Comparison of ENCODE assay signal across 7 cellular contexts in genomic region chr9:137077010-137077747, GRCh38. TPM values are rescaled to one million over a fixed set of nuclear protein-coding genes. Genes with fewer than 3 reads are reported as not detected.
A peak's percentile ranks its signal among the peaks of the same experiment; 100 is the strongest.
DNase-seq lines count a peak whose midpoint lies in the region; ATAC-seq, FAIRE-seq and TF ChIP-seq lines count a peak whose summit lies in the region.

Gene UAP1L1 (plus strand): TSS chr9:137077517. CDS start chr9:137077533, 16 bp downstream.

- CTCF ChIA-PET in OCI-LY7 (lab: Charles Lee; ENCODE audit: unreplicated experiment), result interaction anchor here (0.6 to 1.1 kb wide), 3 partner anchors 9 to 13 kb away, joined by 3 to 5 read pairs (median 4); partner anchors contain the start of gene MAN1B1

- peaks cover 73% of the 10 kb centered on the region for H3K27me3 Mint-ChIP-seq in neural crest cell (ENCODE audit: low read depth)

- H3K27ac Mint-ChIP-seq in neural crest cell (ENCODE audit: unreplicated experiment), result no peak within 1 kb of the TSS

- H3K27ac ChIP-seq in OCI-LY7 (ENCODE audit: low read depth, low read length, poor library complexity, severe bottlenecking) (no peak within 1 kb of the TSS), urinary bladder (ENCODE audit: low read depth) (peak within 1 kb of the TSS; percentile 31)

- H3K4me1 Mint-ChIP-seq in neural crest cell, result no peaks in the 10 kb centered on the region

- peak; percentile 62 for ATAC-seq in HG02642 (IDR thresholded peaks at IDR 0.05; ENCODE audit: poor library complexity, unreplicated experiment)

- H3K36me3 ChIP-seq in OCI-LY7 (ENCODE audit: insufficient read depth, low read length) (no peaks in the 10 kb centered on the region), urinary bladder (ENCODE audit: insufficient read depth) (peaks cover 2% of the 10 kb centered on the region)

- no peaks in the 10 kb centered on the region for H3K9me3 Mint-ChIP-seq in neural crest cell

- no TSS peak for BruUV-seq in OCI-LY7 (replicated peaks; lab: Mats Ljungman, UMichigan)

- no peaks in the 10 kb centered on the region for H3K9me2 ChIP-seq in OCI-LY7 (ENCODE audit: insufficient read depth, low read length)

- FAIRE-seq in GM12891 (lab: Jason Lieb, UNC), result peak; percentile 86

- H2AFZ ChIP-seq in OCI-LY7 (ENCODE audit: low read length), result peak within 1 kb of the TSS; percentile 50; the same call in 1 of the 2 replicates

- no peak for TF ChIP-seq CTCF in OCI-LY7 (conservative IDR thresholded peaks at IDR 0.05; ENCODE audit: low read length)
- TF ChIP-seq CTCF in neural crest cell (conservative IDR thresholded peaks at IDR 0.05), result no peak

- no peaks in the 10 kb centered on the region for H3K79me2 ChIP-seq in OCI-LY7 (ENCODE audit: insufficient read depth, low read depth, low read length)

- H3K9me3 ChIP-seq in OCI-LY7 (ENCODE audit: low read length), result no peaks in the 10 kb centered on the region

- H3K4me3 ChIP-seq in OCI-LY7 (ENCODE audit: low read depth, low read length, poor library complexity, severe bottlenecking) (peak within 1 kb of the TSS; percentile 72), urinary bladder (ENCODE audit: low read depth, low read length) (peak within 1 kb of the TSS; percentile 92)

- intact Hi-C loops in OCI-LY7 (cut with micrococcal nuclease; ENCODE audit: unreplicated experiment), result no loop called here

- POLR2A ChIA-PET in OCI-LY7 (lab: Charles Lee), result interaction anchor here (1.2 to 2.0 kb wide), 2 partner anchors 9 to 10 kb away, joined by 4 to 7 read pairs; partner anchors contain the start of gene MAN1B1

- H4K20me1 ChIP-seq in OCI-LY7 (ENCODE audit: insufficient read depth, low read length), result no peaks in the 10 kb centered on the region

- WGBS in urinary bladder, result 2% methylated on average over 81 of the region's 87 CpGs

- no peaks in the 10 kb centered on the region for H3K36me3 Mint-ChIP-seq in neural crest cell (ENCODE audit: low read depth)

- TF ChIP-seq POLR2A in GM12891 (IDR thresholded peaks at IDR 0.05; ENCODE audit: low read depth, low read length), result no peak

- DNase-seq in GM12891 (ENCODE audit: insufficient read length, low spot score), result peak; percentile 69
- DNase-seq in OCI-LY7 (ENCODE audit: low spot score), result peak; percentile 64
- DNase-seq in activated gamma-delta T cell treated with anti-CD3 and anti-CD28 coated beads, Interleukin-2, amount 50 U/mL, for 16 hours (ENCODE audit: low read depth), result peak; percentile 20
- DNase-seq in germinal center (ENCODE audit: low spot score), result peak; percentile 75
- no peak for DNase-seq in neural crest cell (ENCODE audit: low read depth, low spot score)

- H3K4me1 ChIP-seq in OCI-LY7 (ENCODE audit: insufficient read depth, low read length, poor library complexity, severe bottlenecking), result peaks cover 18% of the 10 kb centered on the region
- H3K4me1 ChIP-seq in urinary bladder (ENCODE audit: insufficient read depth), result no peaks in the 10 kb centered on the region

- H3K4me3 Mint-ChIP-seq in neural crest cell, result peak within 1 kb of the TSS; percentile 49

- peak within 1 kb of the TSS; percentile 69 for H3K4me2 ChIP-seq in OCI-LY7 (ENCODE audit: low read length)

TF ChIP-seq in GM12891, 5 proteins besides CTCF, POLR2A, EP300 and RAD21:
- no peak for TF ChIP-seq PAX5 (IDR thresholded peaks at IDR 0.05; ENCODE audit: insufficient read depth, low read length, severe bottlenecking)
- TF ChIP-seq SPI1 (IDR thresholded peaks at IDR 0.05; ENCODE audit: low read depth, low read length), result no peak
- no peak for TF ChIP-seq POLR2AphosphoS5 (IDR thresholded peaks at IDR 0.05; ENCODE audit: low read depth, low read length)
- no peak for TF ChIP-seq POU2F2 (IDR thresholded peaks at IDR 0.05; ENCODE audit: low read depth, low read length)
- no peak for TF ChIP-seq TAF1 (IDR thresholded peaks at IDR 0.05; ENCODE audit: low read depth, low read length)

RNA-seq across cellular contexts. Expression of gene UAP1L1, which starts in this region (rescaled TPM):
- 6.3 TPM for polyA plus RNA-seq in GM12891 (2012; ENCODE audit: low read depth, missing spikeins)
- total RNA-seq in OCI-LY7 (2014; rRNA removed; shearing (Covaris generic)), result 5.3 and 5.7 TPM in 2 replicates
- total RNA-seq in OCI-LY7 (2022), result 12.3 and 16.7 TPM in 2 replicates
- 2.6 and 2.9 TPM in 2 replicates for total RNA-seq in neural crest cell
- 4.0 TPM for total RNA-seq in urinary bladder
- 11.5 TPM for polyA plus RNA-seq in urinary bladder
